ENCODE assay signal across 1 cellular context in genomic region chrX:77899081-77899828, GRCh38.
TF ChIP-seq lines count a peak whose summit lies in the region.

Gene COX7B, plus strand, starts transcription at chrX:77899468. Its CDS starts 86 bp downstream, at chrX:77899554.

TF ChIP-seq in IMR-90, 13 proteins besides CTCF, POLR2A, EP300 and RAD21 (continued from another document):
- TF ChIP-seq USF2 (IDR thresholded peaks at IDR 0.05; ENCODE audit: low read depth, low read length) = no peak
- no peak for TF ChIP-seq MAFK (IDR thresholded peaks at IDR 0.05; ENCODE audit: low read depth, low read length)
